In the genomic region with DNA sequence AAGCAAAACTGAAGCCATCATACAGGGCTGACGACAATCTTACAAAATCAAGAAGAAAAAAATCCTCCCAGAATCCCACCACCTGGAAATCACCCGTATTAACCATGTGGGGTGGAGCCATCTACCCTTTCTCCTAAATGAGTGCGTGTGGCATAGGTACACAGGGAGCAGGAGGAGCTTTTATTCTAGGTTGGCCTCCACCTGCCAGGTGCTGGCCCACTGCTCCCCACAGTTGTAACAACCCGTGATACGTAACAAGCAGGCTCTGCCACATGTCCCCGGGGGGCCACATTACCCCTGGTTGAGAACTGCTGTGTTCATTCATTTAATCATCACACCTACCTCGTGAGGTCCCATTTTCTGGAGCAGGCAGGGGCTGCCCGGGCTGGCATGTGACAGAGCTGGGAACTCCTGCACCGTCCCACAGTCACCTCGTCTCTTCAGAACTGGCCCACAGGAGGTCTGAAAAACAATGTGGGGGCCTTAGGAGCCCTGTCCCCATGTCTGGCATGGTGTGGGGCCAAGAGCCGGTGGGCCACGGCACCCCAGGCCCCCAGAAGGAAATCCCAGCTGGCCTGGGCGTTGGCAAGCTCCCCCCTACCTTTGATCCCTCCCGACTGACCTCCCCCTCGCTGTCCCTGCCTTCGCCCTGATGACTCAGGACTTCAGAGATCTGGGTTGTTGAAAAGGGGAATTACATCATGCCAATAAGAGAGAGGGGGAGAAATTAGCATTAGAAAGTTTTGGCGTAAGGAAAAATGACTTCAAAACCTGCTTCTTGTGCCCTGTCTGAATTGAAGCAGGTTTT, we compare ENCODE assay signal across 1 cellular context.
TF ChIP-seq lines count a peak whose summit lies in the region.

No MANE protein-coding gene starts in this region.

TF ChIP-seq in HepG2, 621 proteins besides CTCF, POLR2A, EP300 and RAD21 (continued from another document and continues in another):
- TF ChIP-seq, protein P1, sequence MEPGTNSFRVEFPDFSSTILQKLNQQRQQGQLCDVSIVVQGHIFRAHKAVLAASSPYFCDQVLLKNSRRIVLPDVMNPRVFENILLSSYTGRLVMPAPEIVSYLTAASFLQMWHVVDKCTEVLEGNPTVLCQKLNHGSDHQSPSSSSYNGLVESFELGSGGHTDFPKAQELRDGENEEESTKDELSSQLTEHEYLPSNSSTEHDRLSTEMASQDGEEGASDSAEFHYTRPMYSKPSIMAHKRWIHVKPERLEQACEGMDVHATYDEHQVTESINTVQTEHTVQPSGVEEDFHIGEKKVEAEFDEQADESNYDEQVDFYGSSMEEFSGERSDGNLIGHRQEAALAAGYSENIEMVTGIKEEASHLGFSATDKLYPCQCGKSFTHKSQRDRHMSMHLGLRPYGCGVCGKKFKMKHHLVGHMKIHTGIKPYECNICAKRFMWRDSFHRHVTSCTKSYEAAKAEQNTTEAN (CRISPR knock-in tag; conservative IDR thresholded peaks at IDR 0.05): peak; percentile 43; the same call in 1 of the 2 replicates
- TF ChIP-seq ZNF75D (CRISPR knock-in tag; IDR thresholded peaks at IDR 0.05; ENCODE audit: borderline replicate concordance): no peak
- no peak for TF ChIP-seq ZNF557 (CRISPR knock-in tag; IDR thresholded peaks at IDR 0.05)
- TF ChIP-seq, protein P2, sequence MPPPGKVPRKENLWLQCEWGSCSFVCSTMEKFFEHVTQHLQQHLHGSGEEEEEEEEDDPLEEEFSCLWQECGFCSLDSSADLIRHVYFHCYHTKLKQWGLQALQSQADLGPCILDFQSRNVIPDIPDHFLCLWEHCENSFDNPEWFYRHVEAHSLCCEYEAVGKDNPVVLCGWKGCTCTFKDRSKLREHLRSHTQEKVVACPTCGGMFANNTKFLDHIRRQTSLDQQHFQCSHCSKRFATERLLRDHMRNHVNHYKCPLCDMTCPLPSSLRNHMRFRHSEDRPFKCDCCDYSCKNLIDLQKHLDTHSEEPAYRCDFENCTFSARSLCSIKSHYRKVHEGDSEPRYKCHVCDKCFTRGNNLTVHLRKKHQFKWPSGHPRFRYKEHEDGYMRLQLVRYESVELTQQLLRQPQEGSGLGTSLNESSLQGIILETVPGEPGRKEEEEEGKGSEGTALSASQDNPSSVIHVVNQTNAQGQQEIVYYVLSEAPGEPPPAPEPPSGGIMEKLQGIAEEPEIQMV (CRISPR knock-in tag; IDR thresholded peaks at IDR 0.05; ENCODE audit: low read depth): peak; percentile 56; the same call in 1 of the 2 replicates
- peak; percentile 17; the same call in 1 of the 2 replicates for TF ChIP-seq SMC3 (IDR thresholded peaks at IDR 0.05; ENCODE audit: low read length)
- peak; percentile 58 for TF ChIP-seq ASH2L (IDR thresholded peaks at IDR 0.05; ENCODE audit: insufficient read length, low read depth, low read length)
- peak; percentile 50; the same call in 1 of the 2 replicates for TF ChIP-seq ZNF792 (CRISPR knock-in tag; IDR thresholded peaks at IDR 0.05)
- TF ChIP-seq, protein P3, sequence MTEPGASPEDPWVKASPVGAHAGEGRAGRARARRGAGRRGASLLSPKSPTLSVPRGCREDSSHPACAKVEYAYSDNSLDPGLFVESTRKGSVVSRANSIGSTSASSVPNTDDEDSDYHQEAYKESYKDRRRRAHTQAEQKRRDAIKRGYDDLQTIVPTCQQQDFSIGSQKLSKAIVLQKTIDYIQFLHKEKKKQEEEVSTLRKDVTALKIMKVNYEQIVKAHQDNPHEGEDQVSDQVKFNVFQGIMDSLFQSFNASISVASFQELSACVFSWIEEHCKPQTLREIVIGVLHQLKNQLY (CRISPR knock-in tag; IDR thresholded peaks at IDR 0.05): no peak
- peak; percentile 76 for TF ChIP-seq NFE2L2 (IDR thresholded peaks at IDR 0.05; ENCODE audit: low read length)
- TF ChIP-seq AKAP8 (CRISPR knock-in tag; IDR thresholded peaks at IDR 0.05): 0 out of 2 replicates have a peak, but pooled peaks have one; percentile 10
- TF ChIP-seq PRMT3 (CRISPR knock-in tag; IDR thresholded peaks at IDR 0.05; ENCODE audit: borderline replicate concordance, low read depth): no peak
- TF ChIP-seq SRF (IDR thresholded peaks at IDR 0.05; ENCODE audit: low read depth, low read length): no peak
- 0 out of 2 replicates have a peak, but pooled peaks have one; percentile 18 for TF ChIP-seq ZMYM2 (CRISPR knock-in tag; IDR thresholded peaks at IDR 0.05)
- TF ChIP-seq, protein P4, sequence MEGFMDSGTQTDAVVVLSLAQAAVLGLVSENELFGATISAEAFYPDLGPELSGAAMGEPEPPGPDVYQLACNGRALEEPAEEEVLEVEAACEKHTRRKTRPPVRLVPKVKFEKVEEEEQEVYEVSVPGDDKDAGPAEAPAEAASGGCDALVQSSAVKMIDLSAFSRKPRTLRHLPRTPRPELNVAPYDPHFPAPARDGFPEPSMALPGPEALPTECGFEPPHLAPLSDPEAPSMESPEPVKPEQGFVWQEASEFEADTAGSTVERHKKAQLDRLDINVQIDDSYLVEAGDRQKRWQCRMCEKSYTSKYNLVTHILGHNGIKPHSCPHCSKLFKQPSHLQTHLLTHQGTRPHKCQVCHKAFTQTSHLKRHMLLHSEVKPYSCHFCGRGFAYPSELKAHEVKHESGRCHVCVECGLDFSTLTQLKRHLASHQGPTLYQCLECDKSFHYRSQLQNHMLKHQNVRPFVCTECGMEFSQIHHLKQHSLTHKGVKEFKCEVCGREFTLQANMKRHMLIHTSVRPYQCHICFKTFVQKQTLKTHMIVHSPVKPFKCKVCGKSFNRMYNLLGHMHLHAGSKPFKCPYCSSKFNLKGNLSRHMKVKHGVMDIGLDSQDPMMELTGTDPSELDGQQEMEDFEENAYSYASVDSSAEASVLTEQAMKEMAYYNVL (CRISPR knock-in tag; IDR thresholded peaks at IDR 0.05; ENCODE audit: borderline replicate concordance): no peak
- TF ChIP-seq XBP1 (CRISPR knock-in tag; IDR thresholded peaks at IDR 0.05): no peak
- TF ChIP-seq ZNF362 (CRISPR knock-in tag; IDR thresholded peaks at IDR 0.05; ENCODE audit: borderline replicate concordance): no peak
- TF ChIP-seq ZFP1 (CRISPR knock-in tag; IDR thresholded peaks at IDR 0.05): no peak; the same call in 1 of the 2 replicates
- no peak for TF ChIP-seq RAD51 (IDR thresholded peaks at IDR 0.05; ENCODE audit: borderline replicate concordance)
- TF ChIP-seq SCMH1 (CRISPR knock-in tag; IDR thresholded peaks at IDR 0.05; ENCODE audit: borderline replicate concordance): no peak
- no peak for TF ChIP-seq SUZ12 (IDR thresholded peaks at IDR 0.05; ENCODE audit: low read depth, low read length)
- 0 out of 2 replicates have a peak, but pooled peaks have one; percentile 49 for TF ChIP-seq ZFP82 (CRISPR knock-in tag; IDR thresholded peaks at IDR 0.05; ENCODE audit: borderline replicate concordance)
- peak; percentile 61 for TF ChIP-seq POLR2G (IDR thresholded peaks at IDR 0.05; ENCODE audit: low read depth, low read length)
- TF ChIP-seq ZNF724P (CRISPR knock-in tag; IDR thresholded peaks at IDR 0.05; ENCODE audit: borderline replicate concordance): no peak
- 0 out of 2 replicates have a peak, but pooled peaks have one; percentile 37 for TF ChIP-seq ZNF24 (IDR thresholded peaks at IDR 0.05)
- no peak for TF ChIP-seq THAP8 (CRISPR knock-in tag; IDR thresholded peaks at IDR 0.05; ENCODE audit: borderline replicate concordance)
- TF ChIP-seq ZNF460 (CRISPR knock-in tag; IDR thresholded peaks at IDR 0.05; ENCODE audit: borderline replicate concordance): no peak; the same call in 1 of the 2 replicates
- TF ChIP-seq MYPOP (CRISPR knock-in tag; IDR thresholded peaks at IDR 0.05): peak; percentile 54
- no peak for TF ChIP-seq ZNF367 (CRISPR knock-in tag; IDR thresholded peaks at IDR 0.05; ENCODE audit: borderline replicate concordance)
- TF ChIP-seq, protein P5, sequence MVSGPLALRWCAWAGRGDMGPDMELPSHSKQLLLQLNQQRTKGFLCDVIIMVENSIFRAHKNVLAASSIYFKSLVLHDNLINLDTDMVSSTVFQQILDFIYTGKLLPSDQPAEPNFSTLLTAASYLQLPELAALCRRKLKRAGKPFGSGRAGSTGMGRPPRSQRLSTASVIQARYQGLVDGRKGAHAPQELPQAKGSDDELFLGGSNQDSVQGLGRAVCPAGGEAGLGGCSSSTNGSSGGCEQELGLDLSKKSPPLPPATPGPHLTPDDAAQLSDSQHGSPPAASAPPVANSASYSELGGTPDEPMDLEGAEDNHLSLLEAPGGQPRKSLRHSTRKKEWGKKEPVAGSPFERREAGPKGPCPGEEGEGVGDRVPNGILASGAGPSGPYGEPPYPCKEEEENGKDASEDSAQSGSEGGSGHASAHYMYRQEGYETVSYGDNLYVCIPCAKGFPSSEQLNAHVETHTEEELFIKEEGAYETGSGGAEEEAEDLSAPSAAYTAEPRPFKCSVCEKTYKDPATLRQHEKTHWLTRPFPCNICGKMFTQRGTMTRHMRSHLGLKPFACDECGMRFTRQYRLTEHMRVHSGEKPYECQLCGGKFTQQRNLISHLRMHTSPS (CRISPR knock-in tag; IDR thresholded peaks at IDR 0.05; ENCODE audit: low read depth): no peak
- no peak for TF ChIP-seq CHCHD3 (CRISPR knock-in tag; IDR thresholded peaks at IDR 0.05)
- TF ChIP-seq ZNF432 (CRISPR knock-in tag; IDR thresholded peaks at IDR 0.05; ENCODE audit: borderline replicate concordance): no peak
- TF ChIP-seq, protein P6, sequence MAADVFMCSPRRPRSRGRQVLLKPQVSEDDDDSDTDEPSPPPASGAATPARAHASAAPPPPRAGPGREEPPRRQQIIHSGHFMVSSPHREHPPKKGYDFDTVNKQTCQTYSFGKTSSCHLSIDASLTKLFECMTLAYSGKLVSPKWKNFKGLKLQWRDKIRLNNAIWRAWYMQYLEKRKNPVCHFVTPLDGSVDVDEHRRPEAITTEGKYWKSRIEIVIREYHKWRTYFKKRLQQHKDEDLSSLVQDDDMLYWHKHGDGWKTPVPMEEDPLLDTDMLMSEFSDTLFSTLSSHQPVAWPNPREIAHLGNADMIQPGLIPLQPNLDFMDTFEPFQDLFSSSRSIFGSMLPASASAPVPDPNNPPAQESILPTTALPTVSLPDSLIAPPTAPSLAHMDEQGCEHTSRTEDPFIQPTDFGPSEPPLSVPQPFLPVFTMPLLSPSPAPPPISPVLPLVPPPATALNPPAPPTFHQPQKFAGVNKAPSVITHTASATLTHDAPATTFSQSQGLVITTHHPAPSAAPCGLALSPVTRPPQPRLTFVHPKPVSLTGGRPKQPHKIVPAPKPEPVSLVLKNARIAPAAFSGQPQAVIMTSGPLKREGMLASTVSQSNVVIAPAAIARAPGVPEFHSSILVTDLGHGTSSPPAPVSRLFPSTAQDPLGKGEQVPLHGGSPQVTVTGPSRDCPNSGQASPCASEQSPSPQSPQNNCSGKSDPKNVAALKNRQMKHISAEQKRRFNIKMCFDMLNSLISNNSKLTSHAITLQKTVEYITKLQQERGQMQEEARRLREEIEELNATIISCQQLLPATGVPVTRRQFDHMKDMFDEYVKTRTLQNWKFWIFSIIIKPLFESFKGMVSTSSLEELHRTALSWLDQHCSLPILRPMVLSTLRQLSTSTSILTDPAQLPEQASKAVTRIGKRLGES (CRISPR knock-in tag; IDR thresholded peaks at IDR 0.05; ENCODE audit: borderline replicate concordance): peak; percentile 60; the same call in 1 of the 2 replicates
- peak; percentile 66 to 77; a peak in 3 of 4 replicates for TF ChIP-seq MAFK (conservative IDR thresholded peaks at IDR 0.05 in 1 of 2, IDR thresholded peaks at IDR 0.05 in 1 of 2; ENCODE audit: low read length in 2 of 2)
- TF ChIP-seq DR1 (CRISPR knock-in tag; IDR thresholded peaks at IDR 0.05): 0 out of 2 replicates have a peak, but pooled peaks have one; percentile 60
- TF ChIP-seq ZNF225 (CRISPR knock-in tag; IDR thresholded peaks at IDR 0.05): no peak
- TF ChIP-seq, protein P7, sequence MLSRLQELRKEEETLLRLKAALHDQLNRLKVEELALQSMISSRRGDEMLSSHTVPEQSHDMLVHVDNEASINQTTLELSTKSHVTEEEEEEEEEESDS (CRISPR knock-in tag; IDR thresholded peaks at IDR 0.05; ENCODE audit: borderline replicate concordance): no peak
- no peak for TF ChIP-seq ZNF12 (CRISPR knock-in tag; IDR thresholded peaks at IDR 0.05)
- no peak for TF ChIP-seq DDIT3 (CRISPR knock-in tag; IDR thresholded peaks at IDR 0.05)
- no peak for TF ChIP-seq ZNF83 (CRISPR knock-in tag; IDR thresholded peaks at IDR 0.05; ENCODE audit: borderline replicate concordance)
